ENCODE assay signal across 23 cellular contexts in genomic region chr14:60339571-60339970, GRCh38.
"Had no signal": no experiment of that assay in that cellular context is flagged by ENCODE, and none has a peak within 500 bp of the region (broad histone marks: within the 10 kb centered on the region; RNA-seq: fewer than 3 reads in every experiment).

No MANE protein-coding gene starts in this region.

- H3K4me1 ChIP-seq: gastrocnemius medialis, pancreas, right atrium auricular region, tibial nerve, upper lobe of left lung had no signal

- H3K27ac ChIP-seq: epithelial cell of prostate, gastrocnemius medialis, pancreas, right atrium auricular region, thoracic aorta, tibial nerve, upper lobe of left lung had no signal

- DNase-seq: cortex of kidney; effector memory CD8-positive, alpha-beta T cell; gastrocnemius medialis; head of caudate nucleus; natural killer cell; occipital lobe; pancreas; stimulated activated CD4-positive, alpha-beta T cell treated with anti-CD3 and anti-CD28 coated beads, Interleukin-2, amount 100 ng/mL, for 24 hours; stimulated activated CD4-positive, alpha-beta T cell treated with anti-CD3 and anti-CD28 coated beads, Interleukin-4, amount 100 ng/mL, for 24 hours; upper lobe of left lung had no signal

- ATAC-seq: effector memory CD8-positive, alpha-beta T cell; esophagus mucosa; gastrocnemius medialis; natural killer cell; pancreas; sciatic nerve; stimulated activated effector memory CD8-positive, alpha-beta T cell treated with anti-CD3 and anti-CD28 coated beads, Interleukin-12 subunit alpha, Interleukin-12 subunit beta, amount 100 ng/mL, for 72 hours had no signal

- H3K9me3 ChIP-seq: gastrocnemius medialis, pancreas, right atrium auricular region, thoracic aorta, tibial nerve, upper lobe of left lung had no signal

- FAIRE-seq: endometrium, keratinocyte, pancreas, urothelium cell line had no signal

- H3K27ac Mint-ChIP-seq: effector memory CD8-positive, alpha-beta T cell; memory B cell; natural killer cell; stimulated activated effector memory CD8-positive, alpha-beta T cell treated with anti-CD3 and anti-CD28 coated beads, Interleukin-12 subunit alpha, Interleukin-12 subunit beta, amount 100 ng/mL, for 72 hours; stimulated activated naive CD8-positive, alpha-beta T cell treated with anti-CD3 and anti-CD28 coated beads, Interleukin-15, Interleukin-2, amounts not matched to agents 100 ng/mL and 50 ng/mL, for 24 hours had no signal

- H3K4me1 Mint-ChIP-seq: memory B cell, natural killer cell had no signal

- H3K4me3 Mint-ChIP-seq: effector memory CD8-positive, alpha-beta T cell; memory B cell; natural killer cell; stimulated activated effector memory CD8-positive, alpha-beta T cell treated with anti-CD3 and anti-CD28 coated beads, Interleukin-12 subunit alpha, Interleukin-12 subunit beta, amount 100 ng/mL, for 72 hours; stimulated activated naive CD8-positive, alpha-beta T cell treated with anti-CD3 and anti-CD28 coated beads, Interleukin-15, Interleukin-2, amounts not matched to agents 100 ng/mL and 50 ng/mL, for 24 hours had no signal

- H3K27me3 ChIP-seq: gastrocnemius medialis, pancreas, right atrium auricular region, tibial nerve, upper lobe of left lung had no signal

- H3K36me3 ChIP-seq: gastrocnemius medialis, pancreas, right atrium auricular region, thoracic aorta, tibial nerve, upper lobe of left lung had no signal

- H3K4me3 ChIP-seq: gastrocnemius medialis, lung, pancreas, right atrium auricular region, thoracic aorta, tibial nerve, upper lobe of left lung had no signal

- H3K9me3 Mint-ChIP-seq: effector memory CD8-positive, alpha-beta T cell; memory B cell; natural killer cell; stimulated activated effector memory CD8-positive, alpha-beta T cell treated with anti-CD3 and anti-CD28 coated beads, Interleukin-12 subunit alpha, Interleukin-12 subunit beta, amount 100 ng/mL, for 72 hours; stimulated activated naive CD8-positive, alpha-beta T cell treated with anti-CD3 and anti-CD28 coated beads, Interleukin-15, Interleukin-2, amounts not matched to agents 100 ng/mL and 50 ng/mL, for 24 hours had no signal

- H3K36me3 Mint-ChIP-seq: natural killer cell; stimulated activated effector memory CD8-positive, alpha-beta T cell treated with anti-CD3 and anti-CD28 coated beads, Interleukin-12 subunit alpha, Interleukin-12 subunit beta, amount 100 ng/mL, for 72 hours had no signal
